Comparison of ENCODE assay signal across 20 cellular contexts in genomic region chr2:190406805-190407204, GRCh38. TPM values are rescaled to one million over a fixed set of nuclear protein-coding genes. Genes with fewer than 3 reads are reported as not detected.
A peak's percentile ranks its signal among the peaks of the same experiment; 100 is the strongest.
DNase-seq lines count a peak whose midpoint lies in the region; ATAC-seq, FAIRE-seq and TF ChIP-seq lines count a peak whose summit lies in the region.
"Had no signal": no experiment of that assay in that cellular context is flagged by ENCODE, and none has a peak within 500 bp of the region (broad histone marks: within the 10 kb centered on the region; RNA-seq: fewer than 3 reads in every experiment).

No MANE protein-coding gene starts in this region.

- no peak overlapping the region for H2BK15ac ChIP-seq in H1 (ENCODE audit: low read length)

- peak; percentile 9 for DNase-seq in NCI-H2196 (lab: John Stamatoyannopoulos, UW; ENCODE audit: unreplicated experiment)
- no peak for DNase-seq in NCI-H2196 treated with DMSO at 0.1 percent for 48 hours (lab: John Stamatoyannopoulos, UW; ENCODE audit: unreplicated experiment)
- DNase-seq in H1 (ENCODE audit: low read depth in 1 of 2, low spot score in 2 of 2), result no peak
- DNase-seq in SJCRH30, result no peak
- no peak for DNase-seq in HFFc6
- DNase-seq: activated CD4-positive, alpha-beta T cell treated with anti-CD3 and anti-CD28 coated beads for 1 hour; activated CD8-positive, alpha-beta memory T cell treated with anti-CD3 and anti-CD28 coated beads, Interleukin-2, amount 50 U/mL, for 4 hours; activated gamma-delta T cell treated with Interleukin-2 at 50 U/mL for 16 hours; foreskin melanocyte; left lung; NCI-H524 treated with DMSO at 0.1 percent for 48 hours; occipital lobe; sigmoid colon had no signal

- ATAC-seq in HG02973 (IDR thresholded peaks at IDR 0.05; ENCODE audit: unreplicated experiment), result no peak
- ATAC-seq: A549, left lung had no signal

- no peak overlapping the region for H3K27ac Mint-ChIP-seq in HFFc6

- H3K27me3 Mint-ChIP-seq in HFFc6 (ENCODE audit: insufficient read depth), result peaks cover 4% of the 10 kb centered on the region
- H3K27me3 Mint-ChIP-seq: IgD-negative memory B cell had no signal

- no peak overlapping the region for H3K23ac ChIP-seq in H1 (ENCODE audit: insufficient read length)

- peak overlapping the region; percentile 75; the same call in 1 of the 2 replicates for H2BK12ac ChIP-seq in H1 (ENCODE audit: low read depth, low read length)

- H4K8ac ChIP-seq in H1 (ENCODE audit: extremely low read depth, insufficient read depth, low read length), result no peak overlapping the region

- no peak overlapping the region for H3K4ac ChIP-seq in H1 (replicated peaks; ENCODE audit: insufficient read length, low read depth, low read length)

- TF ChIP-seq POLR2A in H1 (IDR thresholded peaks at IDR 0.05; ENCODE audit: control extremely low read depth in 1 of 2, low read depth in 2 of 2, low read length in 2 of 2), result no peak

- H2BK20ac ChIP-seq in H1 (ENCODE audit: low read length), result no peak overlapping the region

- H3K9me3 ChIP-seq in HUES6 (ENCODE audit: control insufficient read depth, insufficient read depth, low read depth, low read length), result peaks cover 4% of the 10 kb centered on the region; the same call in 1 of the 2 replicates
- no peaks in the 10 kb centered on the region for H3K9me3 ChIP-seq in H1 (ENCODE audit: insufficient read depth in 2 of 2, low read depth in 1 of 2, low read length in 1 of 2)
- no peaks in the 10 kb centered on the region for H3K9me3 ChIP-seq in thymus (ENCODE audit: control insufficient read depth)
- 0 out of 2 replicates have a peak, but pooled peaks cover 4% of the 10 kb centered on the region for H3K9me3 ChIP-seq in SJCRH30 (replicated peaks)
- H3K9me3 ChIP-seq: left lung, sigmoid colon had no signal

- WGBS in H1 (ENCODE audit: extremely low coverage in 1 of 2, insufficient coverage in 1 of 2, insufficient read length in 1 of 2, insufficient replicate concordance in 2 of 2, low coverage in 1 of 2, low lambda C conversion rate in 2 of 2, missing lambda C conversion rate in 1 of 2), 2 experiments, result 74% methylated on average over 4 of the region's 4 CpGs; no CpG with 5 or more reads in 1 of the 2 experiments
- 88% methylated on average over 4 of the region's 4 CpGs for WGBS in thymus

- no peak overlapping the region for H3K4me3 Mint-ChIP-seq in HFFc6

- H3K56ac ChIP-seq in H1 (replicated peaks; ENCODE audit: insufficient read length, low read depth, low read length), result no peak overlapping the region

- H4K91ac ChIP-seq in H1 (replicated peaks; ENCODE audit: insufficient read length, low read length), result no peak overlapping the region

- no peak overlapping the region for H2BK5ac ChIP-seq in H1 (ENCODE audit: low read depth, low read length)

- no peak overlapping the region for H4K5ac ChIP-seq in H1 (ENCODE audit: insufficient read length, low read depth, low read length)

- TF ChIP-seq CTCF in H1 (IDR thresholded peaks at IDR 0.05; ENCODE audit: control extremely low read depth in 1 of 3, insufficient read depth in 1 of 3, low read depth in 1 of 3, low read length in 3 of 3) (no peak), HFFc6 (IDR thresholded peaks at IDR 0.05) (no peak)

- no peak overlapping the region for H3K14ac ChIP-seq in H1 (ENCODE audit: insufficient read length)

- peak overlapping the region; percentile 40; the same call in 1 of the 2 replicates for H2AFZ ChIP-seq in H1 (ENCODE audit: low read length)

- no peak overlapping the region for H2BK120ac ChIP-seq in H1 (replicated peaks; ENCODE audit: low read depth, low read length)

- H3K36me3 ChIP-seq in HUES6 (ENCODE audit: control insufficient read depth, insufficient read depth, low read length) (no peaks in the 10 kb centered on the region), H1 (ENCODE audit: control insufficient read depth in 2 of 4, insufficient read depth in 4 of 4, low read length in 3 of 4) (no peaks in the 10 kb centered on the region), thymus (ENCODE audit: control insufficient read depth, insufficient read depth) (no peaks in the 10 kb centered on the region), SJCRH30 (no peaks in the 10 kb centered on the region)
- H3K36me3 ChIP-seq: left lung, sigmoid colon had no signal

- H3K9ac ChIP-seq in HUES6 (ENCODE audit: low read length) (no peak overlapping the region), H1 (replicated peaks in 1 of 4; ENCODE audit: extremely low read depth in 1 of 4, low read depth in 3 of 4, low read length in 3 of 4) (no peak overlapping the region)

- CTCF ChIA-PET in H1 (lab: Charles Lee; ENCODE audit: partially characterized antibody), result interaction anchor here (0.8 to 1.2 kb wide), 3 partner anchors 21 to 401 kb away, joined by 3 read pairs; no protein-coding TSS in a partner anchor

- no peaks in the 10 kb centered on the region for H3K36me3 Mint-ChIP-seq in HFFc6 (ENCODE audit: low read depth)
- H3K36me3 Mint-ChIP-seq: CD14-positive monocyte had no signal

- no peak overlapping the region for H3K18ac ChIP-seq in H1 (ENCODE audit: extremely low read depth, low read length)

- no peaks in the 10 kb centered on the region for H3K9me3 Mint-ChIP-seq in HFFc6
- H3K9me3 Mint-ChIP-seq: CD14-positive monocyte, IgD-negative memory B cell had no signal

- peaks cover 7% of the 10 kb centered on the region; the same call in 1 of the 2 replicates for H3K4me1 ChIP-seq in HUES6 (ENCODE audit: control insufficient read depth, insufficient read depth, low read length)
- H3K4me1 ChIP-seq in H1 (replicated peaks in 1 of 4; ENCODE audit: control insufficient read depth in 3 of 4, insufficient read depth in 4 of 4, low read length in 3 of 4), result peaks cover 3 to 4% (median 4%) of the 10 kb centered on the region in 4 experiments; a peak in 6 of 7 replicates
- peaks cover 10% of the 10 kb centered on the region for H3K4me1 ChIP-seq in thymus (ENCODE audit: control insufficient read depth, insufficient read depth, low read length)
- peaks cover 5% of the 10 kb centered on the region for H3K4me1 ChIP-seq in SJCRH30

- H4K20me1 ChIP-seq in H1 (replicated peaks in 1 of 2; ENCODE audit: control insufficient read depth in 1 of 2, insufficient read depth in 2 of 2, low read length in 2 of 2), result no peaks in the 10 kb centered on the region

- H3K79me1 ChIP-seq in H1 (ENCODE audit: low read depth, low read length), result no peaks in the 10 kb centered on the region

- no peak for FAIRE-seq in H1 (lab: Jason Lieb, UNC)
- FAIRE-seq: A549, colon had no signal

- POLR2A ChIA-PET in H1 (lab: Charles Lee; ENCODE audit: partially characterized antibody), result interaction anchor here (1.1 kb wide), 1 partner anchor 87 kb away, joined by 3 read pairs; the partner anchor contains the start of gene HIBCH

- no peaks in the 10 kb centered on the region for H3K79me2 ChIP-seq in H1 (ENCODE audit: control insufficient read depth in 1 of 2, insufficient read depth in 2 of 2, low read length in 2 of 2)

- no peak for TF ChIP-seq EP300 in H1 (IDR thresholded peaks at IDR 0.05; ENCODE audit: borderline replicate concordance in 1 of 2, low read depth in 2 of 2, low read length in 2 of 2)

- H3K4me2 ChIP-seq in H1 (ENCODE audit: insufficient read depth in 1 of 2, low read depth in 2 of 2, low read length in 2 of 2), result peak overlapping the region; percentile 95 to 99; a peak in 3 of 4 replicates

- H3K23me2 ChIP-seq in H1 (ENCODE audit: low read depth, low read length), result peaks cover 11% of the 10 kb centered on the region; the same call in 1 of the 2 replicates

- H3K27ac ChIP-seq in HUES6 (ENCODE audit: low read depth, low read length) (no peak overlapping the region), H1 (ENCODE audit: low read depth, low read length) (no peak overlapping the region), thymus (ENCODE audit: low read depth) (peak overlapping the region; percentile 98), SJCRH30 (no peak overlapping the region)

- peaks cover 58% of the 10 kb centered on the region for H3K27me3 ChIP-seq in HUES6 (ENCODE audit: control insufficient read depth, insufficient read depth, low read length)
- H3K27me3 ChIP-seq in H1 (replicated peaks in 1 of 4; ENCODE audit: control insufficient read depth in 3 of 4, extremely low read depth in 1 of 4, insufficient read depth in 3 of 4, low read length in 3 of 4), result peaks cover 2 to 24% (median 20%) of the 10 kb centered on the region in 4 experiments
- no peaks in the 10 kb centered on the region for H3K27me3 ChIP-seq in thymus (ENCODE audit: control insufficient read depth, insufficient read depth)
- 0 out of 2 replicates have a peak, but pooled peaks cover 3% of the 10 kb centered on the region for H3K27me3 ChIP-seq in SJCRH30
- H3K27me3 ChIP-seq: sigmoid colon had no signal

- no peak overlapping the region for H2AK5ac ChIP-seq in H1 (ENCODE audit: low read depth, low read length)

- H3K4me3 ChIP-seq in HUES6 (ENCODE audit: low read depth, low read length) (peak overlapping the region; percentile 77), H1 (ENCODE audit: extremely low read depth in 1 of 4, insufficient read depth in 2 of 4, low read depth in 3 of 4, low read length in 4 of 4) (peak overlapping the region in 1 of 4 experiments; percentile 74; a peak in 1 of 8 replicates), thymus (ENCODE audit: low read length) (no peak overlapping the region), SJCRH30 (no peak overlapping the region)

- TF ChIP-seq RAD21 in H1 (IDR thresholded peaks at IDR 0.05 in 1 of 2, conservative IDR thresholded peaks at IDR 0.05 in 1 of 2; ENCODE audit: low read depth in 2 of 2, low read length in 2 of 2), result no peak

- H3K4me1 Mint-ChIP-seq in HFFc6 (ENCODE audit: low read depth), result no peaks in the 10 kb centered on the region

TF ChIP-seq in H1, 55 proteins besides CTCF, POLR2A, EP300 and RAD21 (continues in another document):
- TF ChIP-seq USF2 (IDR thresholded peaks at IDR 0.05; ENCODE audit: low read length), result no peak

RNA-seq across cellular contexts. Expression of gene MFSD6, which starts 1.4 kb away (rescaled TPM):
- total RNA-seq in H1 (2021; fragmentation: NEBNext Ultra II Directional; extraction: Animal tissue kit (Norgen Biotek cat#: 25700)), result 5.1 and 6.3 TPM in 2 replicates
- 1.8 and 2.7 TPM in 2 replicates for polyA plus RNA-seq in H1 (2011; rRNA removed)
- 2.5 TPM for polyA plus RNA-seq in H1 (2011; cell fraction: cytosol; rRNA removed)
- 7.3 TPM for polyA plus RNA-seq in H1 (2011; cell fraction: nucleus; rRNA removed)
- polyA plus RNA-seq in H1 (2012, experiment 1 of 2), result 2.8 to 4.1 TPM (median 3.2 TPM) in 4 replicates
- 0.35 TPM for polyA plus RNA-seq in H1 (2012, experiment 2 of 2)
- polyA plus RNA-seq in H1 (2013, experiment 1 of 2), result 5.7 TPM
- polyA plus RNA-seq in H1 (2013, experiment 2 of 2), result 5.9 TPM
- 4.7 and 6.7 TPM in 2 replicates for polyA minus RNA-seq in H1 (2011; rRNA and poly(A)+ RNA removed)
- polyA minus RNA-seq in H1 (2011; cell fraction: cytosol; rRNA and poly(A)+ RNA removed), result 9.4 TPM
- polyA minus RNA-seq in H1 (2011; cell fraction: nucleus; rRNA and poly(A)+ RNA removed), result 17.0 TPM
- 16.3 TPM for polyA plus RNA-seq in thymus
- 14.4 TPM in 2 replicates for total RNA-seq in SJCRH30 (2014; rRNA removed; shearing (Covaris generic))
- total RNA-seq in HFFc6 (2021; fragmentation: NEBNext Ultra II Directional; extraction: Animal tissue kit (Norgen Biotek cat#: 25700)), result 10 to 100 TPM in 3 of 6 experiments, 1 to 10 TPM in 3; 3.2 to 10.4 (median 9.5) TPM
